ENCODE assay signal across 20 cellular contexts in the genomic region with DNA sequence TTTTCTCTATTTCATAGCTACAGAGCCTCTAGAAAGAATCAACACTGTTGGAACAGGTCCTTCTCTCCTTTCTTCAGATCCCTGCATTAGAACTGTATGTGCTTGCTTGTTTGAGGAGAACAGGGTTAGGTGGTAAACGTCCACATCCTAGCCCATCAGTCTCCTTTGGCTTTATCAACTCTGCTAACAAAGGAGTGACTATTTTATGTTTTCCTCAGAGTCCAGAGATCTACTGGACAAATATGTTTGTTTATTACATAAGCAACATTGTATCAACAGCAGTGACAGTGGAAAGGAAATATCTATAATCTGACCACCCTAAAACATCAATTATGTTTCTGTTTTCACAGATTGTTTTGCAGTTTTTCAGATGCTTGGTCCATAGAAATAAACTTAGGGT.
"Had no signal": no experiment of that assay in that cellular context is flagged by ENCODE, and none has a peak within 500 bp of the region (broad histone marks: within the 10 kb centered on the region; RNA-seq: fewer than 3 reads in every experiment).

No MANE protein-coding gene starts in this region.

- H3K27ac ChIP-seq: body of pancreas, cardiac muscle cell had no signal

- H3K9me3 ChIP-seq: body of pancreas, heart left ventricle had no signal

- H3K27me3 ChIP-seq: body of pancreas, cardiac muscle cell, heart left ventricle had no signal

- ATAC-seq: body of pancreas, esophagus mucosa, heart left ventricle, left cardiac atrium, T-helper 17 cell had no signal

- DNase-seq: activated CD4-positive, alpha-beta memory T cell treated with anti-CD3 and anti-CD28 coated beads for 36 hours; activated CD4-positive, alpha-beta T cell treated with anti-CD3 and anti-CD28 coated beads for 48 hours; activated effector memory CD4-positive, alpha-beta T cell treated with Interleukin-2 at 50 U/mL for 16 hours; activated naive CD4-positive, alpha-beta T cell treated with anti-CD3 and anti-CD28 coated beads, Interleukin-2, amount 10 ng/mL, durations not matched to agents 7 days and 5 days; activated T-cell treated with anti-CD3 and anti-CD28 coated beads, Interleukin-2, amount 50 U/mL, for 48 hours; amygdala; body of pancreas; effector memory CD4-positive, alpha-beta T cell; heart left ventricle; islet precursor cell; left cardiac atrium; naive B cell; posterior cingulate gyrus; retina; stimulated activated CD4-positive, alpha-beta T cell treated with anti-CD3 and anti-CD28 coated beads, Interleukin-12 subunit alpha, Interleukin-12 subunit beta, amount 100 ng/mL, for 4 hours; stimulated activated CD4-positive, alpha-beta T cell treated with anti-CD3 and anti-CD28 coated beads, Interleukin-4, amount 100 ng/mL, for 4 hours; T-helper 17 cell had no signal

- FAIRE-seq: endothelial cell of umbilical vein had no signal

- H3K4me3 ChIP-seq: body of pancreas, cardiac muscle cell, heart left ventricle had no signal

- H3K36me3 ChIP-seq: cardiac muscle cell had no signal
